In genomic region chr1:109091196-109092193, GRCh38 we compare ENCODE assay signal across 1 cellular context.
TF ChIP-seq lines count a peak whose summit lies in the region.

No MANE protein-coding gene starts in this region.

TF ChIP-seq in K562, 482 proteins besides CTCF, POLR2A, EP300 and RAD21 (continued from another document):
- TF ChIP-seq AFF1 (IDR thresholded peaks at IDR 0.05; ENCODE audit: low read depth in 1 of 2, partially characterized antibody in 2 of 2) = peak in 1 of 2 experiments; percentile 32
